In genomic region chrX:154515803-154516654, GRCh38 we compare ENCODE assay signal across 8 cellular contexts. TPM values are rescaled to one million over a fixed set of nuclear protein-coding genes. Genes with fewer than 3 reads are reported as not detected.
DNase-seq lines count a peak whose midpoint lies in the region; ATAC-seq and TF ChIP-seq lines count a peak whose summit lies in the region.

A gene with protein sequence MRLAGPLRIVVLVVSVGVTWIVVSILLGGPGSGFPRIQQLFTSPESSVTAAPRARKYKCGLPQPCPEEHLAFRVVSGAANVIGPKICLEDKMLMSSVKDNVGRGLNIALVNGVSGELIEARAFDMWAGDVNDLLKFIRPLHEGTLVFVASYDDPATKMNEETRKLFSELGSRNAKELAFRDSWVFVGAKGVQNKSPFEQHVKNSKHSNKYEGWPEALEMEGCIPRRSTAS (minus strand): TSS chrX:154516232. CDS start chrX:154515772, 460 bp downstream.

- peak within 1 kb of the TSS; percentile 88 to 92 for H3K9ac ChIP-seq in duodenal mucosa (ENCODE audit: low read depth in 1 of 2, low read length in 2 of 2)

- no peaks in the 10 kb centered on the region for H3K9me3 Mint-ChIP-seq in CD4-positive, alpha-beta T cell
- H3K9me3 Mint-ChIP-seq in activated CD4-positive, alpha-beta memory T cell treated with anti-CD3 and anti-CD28 coated beads for 36 hours = no peaks in the 10 kb centered on the region

- H3K27me3 Mint-ChIP-seq in CD4-positive, alpha-beta T cell = no peaks in the 10 kb centered on the region
- H3K27me3 Mint-ChIP-seq in activated CD4-positive, alpha-beta memory T cell treated with anti-CD3 and anti-CD28 coated beads for 36 hours = no peaks in the 10 kb centered on the region

- H3K9me3 ChIP-seq in CD4-positive, alpha-beta T cell (ENCODE audit: control insufficient read depth, low read length) = no peaks in the 10 kb centered on the region
- no peaks in the 10 kb centered on the region for H3K9me3 ChIP-seq in duodenal mucosa (ENCODE audit: control insufficient read depth in 1 of 2, low read length in 2 of 2)
- H3K9me3 ChIP-seq in lower lobe of right lung = no peaks in the 10 kb centered on the region

- H3K36me3 Mint-ChIP-seq in CD4-positive, alpha-beta T cell (ENCODE audit: low read depth) = peaks cover 12% of the 10 kb centered on the region
- H3K36me3 Mint-ChIP-seq in activated CD4-positive, alpha-beta memory T cell treated with anti-CD3 and anti-CD28 coated beads for 36 hours = peaks cover 2% of the 10 kb centered on the region

- H3K36me3 ChIP-seq in duodenal mucosa (ENCODE audit: control insufficient read depth in 1 of 2, insufficient read depth in 2 of 2, low read length in 2 of 2) (no peaks in the 10 kb centered on the region), lower lobe of right lung (no peaks in the 10 kb centered on the region)

- peaks cover 23% of the 10 kb centered on the region for H3K4me1 Mint-ChIP-seq in CD4-positive, alpha-beta T cell (ENCODE audit: low read depth)
- H3K4me1 Mint-ChIP-seq in activated CD4-positive, alpha-beta memory T cell treated with anti-CD3 and anti-CD28 coated beads for 36 hours (ENCODE audit: low read depth) = peaks cover 17% of the 10 kb centered on the region

- peak within 1 kb of the TSS; percentile 41 for H3K27ac ChIP-seq in CD4-positive, alpha-beta T cell (ENCODE audit: low read depth, low read length)
- H3K27ac ChIP-seq in duodenal mucosa (ENCODE audit: low read depth, low read length) (peak within 1 kb of the TSS; percentile 93), lower lobe of right lung (peak within 1 kb of the TSS; percentile 90)

- no peak for TF ChIP-seq CTCF in CD4-positive, alpha-beta T cell (IDR thresholded peaks at IDR 0.05)
- no peak for TF ChIP-seq CTCF in lower lobe of right lung (IDR thresholded peaks at IDR 0.05)

- POLR2A ChIA-PET in CD4-positive, alpha-beta T cell (lab: Charles Lee) = interaction anchor here (0.6 to 3.8 kb wide), 18 partner anchors 11 to 419 kb away, joined by 3 to 35 read pairs (median 3); partner anchors contain the start of genes FLNA, LAGE3, RPL10 and SLC10A3
- POLR2A ChIA-PET in activated CD4-positive, alpha-beta memory T cell treated with anti-CD3 and anti-CD28 coated beads for 36 hours (lab: Charles Lee) = interaction anchor here (1.3 to 1.6 kb wide), 4 partner anchors 11 to 145 kb away, joined by 3 to 5 read pairs (median 4); partner anchors contain the start of gene SLC10A3

- peak; percentile 88 to 93 (median 90) for DNase-seq in CD4-positive, alpha-beta T cell
- DNase-seq in NCI-H82 (lab: John Stamatoyannopoulos, UW) (peak; percentile 95), lower lobe of right lung (peak; percentile 93)
- peak; percentile 95 for DNase-seq in activated CD4-positive, alpha-beta memory T cell treated with anti-CD3 and anti-CD28 coated beads for 36 hours
- peak; percentile 90 for DNase-seq in stimulated activated CD4-positive, alpha-beta T cell treated with anti-CD3 and anti-CD28 coated beads, Interleukin-4, amount 100 ng/mL, for 48 hours (ENCODE audit: low read depth in 2 of 2)

- peak within 1 kb of the TSS; percentile 74 to 77 for H3K4me3 ChIP-seq in duodenal mucosa (ENCODE audit: low read depth in 1 of 2, low read length in 2 of 2)
- H3K4me3 ChIP-seq in lower lobe of right lung = peak within 1 kb of the TSS; percentile 67

- peak within 1 kb of the TSS; percentile 91 for H3K27ac Mint-ChIP-seq in CD4-positive, alpha-beta T cell
- H3K27ac Mint-ChIP-seq in activated CD4-positive, alpha-beta memory T cell treated with anti-CD3 and anti-CD28 coated beads for 36 hours = peak within 1 kb of the TSS; percentile 90

- no peaks in the 10 kb centered on the region for H3K27me3 ChIP-seq in CD4-positive, alpha-beta T cell (ENCODE audit: control insufficient read depth, insufficient read depth, low read length)
- H3K27me3 ChIP-seq in duodenal mucosa (ENCODE audit: control insufficient read depth in 1 of 2, insufficient read depth in 2 of 2, low read length in 2 of 2) = no peaks in the 10 kb centered on the region
- no peaks in the 10 kb centered on the region for H3K27me3 ChIP-seq in lower lobe of right lung (ENCODE audit: low read depth)

- H3K4me3 Mint-ChIP-seq in CD4-positive, alpha-beta T cell = peak within 1 kb of the TSS; percentile 89
- H3K4me3 Mint-ChIP-seq in activated CD4-positive, alpha-beta memory T cell treated with anti-CD3 and anti-CD28 coated beads for 36 hours = peak within 1 kb of the TSS; percentile 84

- CTCF ChIA-PET in CD4-positive, alpha-beta T cell (lab: Charles Lee) = interaction anchor here (2.5 kb wide), 1 partner anchor 11 kb away, joined by 8 read pairs; no protein-coding TSS in a partner anchor
- CTCF ChIA-PET in activated CD4-positive, alpha-beta memory T cell treated with anti-CD3 and anti-CD28 coated beads for 36 hours (lab: Charles Lee) = no interaction called here

- ATAC-seq in CD4-positive, alpha-beta T cell (ENCODE audit: poor library complexity) = peak; percentile 95
- ATAC-seq in GM19438 (IDR thresholded peaks at IDR 0.05; ENCODE audit: low read depth, unreplicated experiment) = peak; percentile 86
- ATAC-seq in HG03565 (IDR thresholded peaks at IDR 0.05; ENCODE audit: unreplicated experiment) = peak; percentile 85
- peak; percentile 96 to 98 for ATAC-seq in lower lobe of right lung

- H3K4me1 ChIP-seq in duodenal mucosa (ENCODE audit: control insufficient read depth in 1 of 2, insufficient read depth in 2 of 2, low read length in 2 of 2) = peaks cover 9 to 12% of the 10 kb centered on the region in 2 donors
- peaks cover 13% of the 10 kb centered on the region for H3K4me1 ChIP-seq in lower lobe of right lung

- intact Hi-C loops in CD4-positive, alpha-beta T cell (cut with DNase I, micrococcal nuclease) = loop anchor here in 1 of 2 experiments (2.0 to 5.0 kb wide), 3 partner anchors 17 to 39 kb away; partner anchors contain the start of gene LAGE3
- intact Hi-C loops in activated CD4-positive, alpha-beta memory T cell treated with anti-CD3 and anti-CD28 coated beads for 36 hours (cut with micrococcal nuclease) = loop anchor here (1.0 kb wide), 1 partner anchor 26 kb away; the partner anchor contains the start of gene SLC10A3
- intact Hi-C loops in lower lobe of right lung (cut with DNase I) = no loop called here

RNA-seq across cellular contexts. Expression of the gene that starts here (rescaled TPM):
- total RNA-seq in CD4-positive, alpha-beta T cell = 10 to 100 TPM; 36.1 to 38.2 TPM
- total RNA-seq in activated CD4-positive, alpha-beta memory T cell treated with anti-CD3 and anti-CD28 coated beads for 36 hours = 10 to 100 TPM; 21.4 to 28.4 TPM
- 39.7 TPM for total RNA-seq in lower lobe of right lung

Comparison
In these comparisons a context has a peak if more than half of its experiments do, and no peak if none do; other contexts are left out.
1. Peak in every context shown above with its lines: DNase-seq, ATAC-seq, H3K4me3 ChIP-seq and H3K27ac ChIP-seq.
2. H3K27ac ChIP-seq: peak in every context shown above with its lines; median percentile 93 in duodenal mucosa; 90 in lower lobe of right lung; 41 in CD4-positive, alpha-beta T cell.